15 cellular contexts compared by ENCODE assay signal in genomic region chr9:75039804-75040203, GRCh38. TPM values are rescaled to one million over a fixed set of nuclear protein-coding genes. Genes with fewer than 3 reads are reported as not detected.
DNase-seq lines count a peak whose midpoint lies in the region; ATAC-seq lines count a peak whose summit lies in the region.
"Had no signal": no experiment of that assay in that cellular context is flagged by ENCODE, and none has a peak within 500 bp of the region (broad histone marks: within the 10 kb centered on the region; RNA-seq: fewer than 3 reads in every experiment).

No MANE protein-coding gene starts in this region.

- DNase-seq in GM04504 (ENCODE audit: low read depth) (peak; percentile 6), myocyte (ENCODE audit: low read depth) (peak; percentile 14), substantia nigra (lab: John Stamatoyannopoulos, UW) (no peak)
- no peak for DNase-seq in stimulated activated CD8-positive, alpha-beta memory T cell treated with anti-CD3 and anti-CD28 coated beads, Interleukin-4, amount 100 ng/mL, for 48 hours
- DNase-seq: anterior cingulate cortex, DMS153, gastrocnemius medialis, natural killer cell, NCI-H446 treated with DMSO at 0.1 percent for 48 hours, Right ventricle myocardium superior, spleen had no signal

- H3K27ac ChIP-seq in substantia nigra (ENCODE audit: low read depth, low read length, poor library complexity, severe bottlenecking), result no peak overlapping the region
- H3K27ac ChIP-seq: C4-2B, gastrocnemius medialis, spleen had no signal

- ATAC-seq in GM19463 (IDR thresholded peaks at IDR 0.05; ENCODE audit: unreplicated experiment) (peak; percentile 86), HG03460 (IDR thresholded peaks at IDR 0.05; ENCODE audit: unreplicated experiment) (peak; percentile 64), GM21515 (IDR thresholded peaks at IDR 0.05; ENCODE audit: unreplicated experiment) (no peak)
- ATAC-seq: gastrocnemius medialis, natural killer cell had no signal

RNA-seq across cellular contexts. Expression of gene CARNMT1, which starts 11.7 kb away (rescaled TPM):
- 40.2 and 42.1 TPM in 2 replicates for total RNA-seq in myocyte
- polyA plus RNA-seq in myocyte (2012), result 4.5 TPM

RNA-seq across cellular contexts. Expression of gene NMRK1, which starts 48.2 kb away (rescaled TPM):
- total RNA-seq in myocyte, result 39.0 and 42.6 TPM in 2 replicates
- 23.2 TPM for polyA plus RNA-seq in myocyte (2012)

RNA-seq across cellular contexts. Expression of gene OSTF1, which starts 48.5 kb away (rescaled TPM):
- 18.7 and 24.6 TPM in 2 replicates for total RNA-seq in myocyte
- polyA plus RNA-seq in myocyte (2012), result 27.1 TPM

Comparison
In these comparisons a context has a peak if more than half of its experiments do, and no peak if none do; other contexts are left out.
1. DNase-seq: peak in GM04504 (single experiment) and myocyte (single experiment); none in stimulated activated CD8-positive, alpha-beta memory T cell treated with anti-CD3 and anti-CD28 coated beads, Interleukin-4, amount 100 ng/mL, for 48 hours (single experiment) and substantia nigra (0 of 49).